ENCODE assay signal across 8 cellular contexts in the genomic region with DNA sequence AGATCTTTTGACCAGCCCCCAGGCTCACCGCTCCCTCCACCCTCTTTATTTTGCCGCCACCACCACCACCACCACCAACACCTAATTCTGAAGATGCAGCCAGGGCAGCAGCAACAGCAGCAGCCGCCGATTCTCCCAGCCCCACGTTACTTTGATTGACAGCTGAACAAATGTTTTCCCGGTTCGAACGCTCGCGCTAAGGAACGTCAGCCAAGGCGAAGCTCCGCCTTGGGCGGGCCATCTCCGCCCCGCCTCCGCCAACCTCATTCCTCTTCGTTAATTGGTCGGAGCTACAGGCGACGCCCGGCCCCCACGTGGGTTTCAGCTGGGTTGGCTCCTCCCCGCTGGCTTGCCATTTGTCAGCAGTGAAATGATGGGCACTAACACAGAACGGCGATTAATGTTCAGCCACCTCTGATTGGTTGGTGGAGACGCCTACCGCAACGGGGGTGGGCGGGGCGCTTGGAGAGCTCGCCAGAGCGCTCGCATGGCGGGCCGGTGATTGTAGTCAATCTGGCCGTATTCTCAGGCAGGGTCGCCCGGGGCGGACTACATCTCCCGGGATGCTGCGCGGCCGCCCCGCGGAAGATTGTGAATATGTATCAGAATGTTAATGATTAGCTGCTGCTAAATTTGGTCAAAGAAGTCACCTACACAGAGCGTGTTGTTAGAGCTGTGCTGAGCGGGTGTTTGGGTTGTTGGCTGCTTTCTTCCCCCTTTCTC. TPM values are rescaled to one million over a fixed set of nuclear protein-coding genes. Genes with fewer than 3 reads are reported as not detected.
A peak's percentile ranks its signal among the peaks of the same experiment; 100 is the strongest.
DNase-seq lines count a peak whose midpoint lies in the region; ATAC-seq and TF ChIP-seq lines count a peak whose summit lies in the region.

Gene TLE4 (plus strand): TSS at position 657 of the 723 bp plus-strand sequence. CDS start 826 bp downstream, outside the sequence.

- H3K9me3 Mint-ChIP-seq in activated T-cell treated with anti-CD3 and anti-CD28 coated beads, Interleukin-2, amount 50 U/mL, for 72 hours, result no peaks in the 10 kb centered on the region

- no peak for TF ChIP-seq CTCF in Peyer's patch (IDR thresholded peaks at IDR 0.05)

- H3K9me3 ChIP-seq in Peyer's patch (no peaks in the 10 kb centered on the region), mucosa of stomach (ENCODE audit: control insufficient read depth, low read length) (peaks cover 5% of the 10 kb centered on the region)

- peak within 1 kb of the TSS; percentile 91 for H3K9ac ChIP-seq in mucosa of stomach (ENCODE audit: low read length)

- peak; percentile 93 to 99 for TF ChIP-seq POLR2A in Peyer's patch (IDR thresholded peaks at IDR 0.05)

- H3K4me1 ChIP-seq in Peyer's patch (peaks cover 0 to 20% (median 8%) of the 10 kb centered on the region in 4 donors), mucosa of stomach (ENCODE audit: control insufficient read depth, insufficient read depth, low read length) (peaks cover 11% of the 10 kb centered on the region)

- peak within 1 kb of the TSS; percentile 85 to 96 (median 92) for H3K27ac ChIP-seq in Peyer's patch

- peak within 1 kb of the TSS; percentile 61 to 75 for H3K4me3 Mint-ChIP-seq in activated T-cell treated with anti-CD3 and anti-CD28 coated beads, Interleukin-2, amount 50 U/mL, for 72 hours

- no peak within 1 kb of the TSS for H3K27ac Mint-ChIP-seq in activated T-cell treated with anti-CD3 and anti-CD28 coated beads, Interleukin-2, amount 50 U/mL, for 72 hours

- ATAC-seq in GM21723 (IDR thresholded peaks at IDR 0.05; ENCODE audit: unreplicated experiment), result peak; percentile 89
- peak; percentile 88 for ATAC-seq in activated T-cell treated with anti-CD3 and anti-CD28 coated beads, Interleukin-2, amount 50 U/mL, for 72 hours (replicated peaks in 1 of 2)
- ATAC-seq in esophagus mucosa, result peak; percentile 98

- peaks cover 30% of the 10 kb centered on the region for H3K4me1 Mint-ChIP-seq in activated T-cell treated with anti-CD3 and anti-CD28 coated beads, Interleukin-2, amount 50 U/mL, for 72 hours (ENCODE audit: low read depth)

- H3K4me3 ChIP-seq in Peyer's patch (peak within 1 kb of the TSS; percentile 83 to 95 (median 92)), mucosa of stomach (ENCODE audit: low read length) (peak within 1 kb of the TSS; percentile 67)

- H3K27me3 ChIP-seq in Peyer's patch (no peaks in the 10 kb centered on the region), mucosa of stomach (ENCODE audit: control insufficient read depth, insufficient read depth, low read length) (peaks cover 11% of the 10 kb centered on the region)

- DNase-seq in DMS53 treated with DMSO at 0.1 percent for 48 hours (lab: John Stamatoyannopoulos, UW; ENCODE audit: unreplicated experiment), result peak; percentile 98
- DNase-seq in KG1 (lab: John Stamatoyannopoulos, UW), result peak; percentile 98
- DNase-seq in Peyer's patch, result peak; percentile 99 to 100 (median 100)
- peak; percentile 99 for DNase-seq in activated T-cell treated with anti-CD3 and anti-CD28 coated beads, Interleukin-2, amount 50 U/mL, for 72 hours
- peak; percentile 99 for DNase-seq in stimulated activated CD8-positive, alpha-beta memory T cell treated with anti-CD3 and anti-CD28 coated beads, Interleukin-4, amount 100 ng/mL, for 48 hours

- H3K36me3 ChIP-seq in Peyer's patch, result no peaks in the 10 kb centered on the region
- H3K36me3 ChIP-seq in mucosa of stomach (ENCODE audit: control insufficient read depth, insufficient read depth, low read length), result no peaks in the 10 kb centered on the region

- H3K36me3 Mint-ChIP-seq in activated T-cell treated with anti-CD3 and anti-CD28 coated beads, Interleukin-2, amount 50 U/mL, for 72 hours (ENCODE audit: insufficient read depth in 2 of 2), result peaks cover 0 to 6% of the 10 kb centered on the region in 2 donors

- peaks cover 7% of the 10 kb centered on the region for H3K27me3 Mint-ChIP-seq in activated T-cell treated with anti-CD3 and anti-CD28 coated beads, Interleukin-2, amount 50 U/mL, for 72 hours (ENCODE audit: low read depth)

RNA-seq across cellular contexts. Expression of gene TLE4, which starts in this region (rescaled TPM):
- total RNA-seq in Peyer's patch, result 10 to 100 TPM; 26.1 to 85.0 (median 43.0) TPM
- 10 to 100 TPM; 35.3 to 38.5 TPM for total RNA-seq in activated T-cell treated with anti-CD3 and anti-CD28 coated beads, Interleukin-2, amount 50 U/mL, for 72 hours
- total RNA-seq in esophagus mucosa, result 30.4 TPM

Comparison
In these comparisons a context has a peak if more than half of its experiments do, and no peak if none do; other contexts are left out.
1. Peak in every context shown above with its lines: DNase-seq, ATAC-seq, H3K4me3 ChIP-seq and H3K27ac ChIP-seq.